In genomic region chr17:57662644-57663308, GRCh38 we compare ENCODE assay signal across 9 cellular contexts.
DNase-seq lines count a peak whose midpoint lies in the region; ATAC-seq, FAIRE-seq and TF ChIP-seq lines count a peak whose summit lies in the region.
"Had no signal": no experiment of that assay in that cellular context is flagged by ENCODE, and none has a peak within 500 bp of the region (broad histone marks: within the 10 kb centered on the region; RNA-seq: fewer than 3 reads in every experiment).

No MANE protein-coding gene starts in this region.

- H3K4me1 ChIP-seq in Karpas-422 (ENCODE audit: low read length) (peaks cover 63% of the 10 kb centered on the region), left ventricle myocardium inferior (peaks cover 46% of the 10 kb centered on the region)

- H3K9me2 ChIP-seq in Karpas-422 (replicated peaks; ENCODE audit: insufficient read depth, low read length) = no peaks in the 10 kb centered on the region

- H3K36me3 ChIP-seq in Karpas-422 (ENCODE audit: insufficient read depth, low read length) (peaks cover 26% of the 10 kb centered on the region), left ventricle myocardium inferior (peaks cover 7% of the 10 kb centered on the region)

- TF ChIP-seq CTCF in astrocyte of the spinal cord (IDR thresholded peaks at IDR 0.05; ENCODE audit: low read depth, low read length) (no peak), left ventricle myocardium inferior (IDR thresholded peaks at IDR 0.05; ENCODE audit: borderline replicate concordance) (peak; percentile 20), osteocyte (IDR thresholded peaks at IDR 0.05) (no peak)

- H2AFZ ChIP-seq in Karpas-422 (ENCODE audit: low read length) = no peak overlapping the region

- H3K27ac Mint-ChIP-seq in osteocyte (ENCODE audit: unreplicated experiment) = peak overlapping the region; percentile 72

- H3K36me3 Mint-ChIP-seq in osteocyte (ENCODE audit: unreplicated experiment) = peaks cover 5% of the 10 kb centered on the region

- peaks cover 5% of the 10 kb centered on the region for H3K4me1 Mint-ChIP-seq in osteocyte (ENCODE audit: unreplicated experiment)

- FAIRE-seq in RCC 7860 (lab: Jason Lieb, UNC) = peak; percentile 85
- FAIRE-seq: TTC549 had no signal

- ATAC-seq in GM21619 (IDR thresholded peaks at IDR 0.05; ENCODE audit: unreplicated experiment) (no peak), GM21423 (IDR thresholded peaks at IDR 0.05; ENCODE audit: unreplicated experiment) (no peak)

- H3K4me2 ChIP-seq in Karpas-422 (ENCODE audit: low read depth, low read length, poor library complexity, severe bottlenecking) = peak overlapping the region; percentile 37

- no peaks in the 10 kb centered on the region for H3K9me3 Mint-ChIP-seq in osteocyte (ENCODE audit: unreplicated experiment)

- H3K27me3 ChIP-seq in Karpas-422 (ENCODE audit: low read length) = no peaks in the 10 kb centered on the region
- H3K27me3 ChIP-seq in left ventricle myocardium inferior (ENCODE audit: low read depth) = no peaks in the 10 kb centered on the region

- H3K79me2 ChIP-seq in Karpas-422 (ENCODE audit: low read length) = peaks cover 23% of the 10 kb centered on the region

- H3K4me3 Mint-ChIP-seq in osteocyte (ENCODE audit: unreplicated experiment) = peak overlapping the region; percentile 53

- no peaks in the 10 kb centered on the region for H4K20me1 ChIP-seq in Karpas-422 (ENCODE audit: insufficient read depth, low read depth, low read length)

- in situ Hi-C loops in astrocyte of the spinal cord (cut with HindIII; ENCODE audit: low sequenced_read_pairs) = no loop called here

- no peak overlapping the region for H3K4me3 ChIP-seq in Karpas-422 (ENCODE audit: low read length)
- peak overlapping the region; percentile 23 for H3K4me3 ChIP-seq in astrocyte of the spinal cord (ENCODE audit: low read depth, low read length)
- peak overlapping the region; percentile 62 for H3K4me3 ChIP-seq in left ventricle myocardium inferior

- H3K9me3 ChIP-seq in Karpas-422 (ENCODE audit: low read length) = no peaks in the 10 kb centered on the region
- no peaks in the 10 kb centered on the region for H3K9me3 ChIP-seq in left ventricle myocardium inferior (replicated peaks)

- H3K27me3 Mint-ChIP-seq in osteocyte (ENCODE audit: unreplicated experiment) = no peaks in the 10 kb centered on the region

- H3K27ac ChIP-seq in Karpas-422 (ENCODE audit: low read length) = peak overlapping the region; percentile 67; the same call in 1 of the 2 replicates
- H3K27ac ChIP-seq in left ventricle myocardium inferior (replicated peaks) = peak overlapping the region; percentile 90

- DNase-seq in Daoy (ENCODE audit: low read depth) (peak; percentile 93), Karpas-422 (peak; percentile 92), RCC 7860 (ENCODE audit: low spot score) (peak; percentile 88), astrocyte of the spinal cord (ENCODE audit: low read depth, low spot score) (peak; percentile 99), left ventricle myocardium inferior (peak; percentile 96), osteocyte (ENCODE audit: extremely low spot score, unreplicated experiment) (peak; percentile 92)

- intact Hi-C loops in left ventricle myocardium inferior (cut with micrococcal nuclease) = no loop called here

- H3K9ac ChIP-seq in Karpas-422 (ENCODE audit: low read length) = no peak overlapping the region
